13 cellular contexts compared by ENCODE assay signal in the genomic region with DNA sequence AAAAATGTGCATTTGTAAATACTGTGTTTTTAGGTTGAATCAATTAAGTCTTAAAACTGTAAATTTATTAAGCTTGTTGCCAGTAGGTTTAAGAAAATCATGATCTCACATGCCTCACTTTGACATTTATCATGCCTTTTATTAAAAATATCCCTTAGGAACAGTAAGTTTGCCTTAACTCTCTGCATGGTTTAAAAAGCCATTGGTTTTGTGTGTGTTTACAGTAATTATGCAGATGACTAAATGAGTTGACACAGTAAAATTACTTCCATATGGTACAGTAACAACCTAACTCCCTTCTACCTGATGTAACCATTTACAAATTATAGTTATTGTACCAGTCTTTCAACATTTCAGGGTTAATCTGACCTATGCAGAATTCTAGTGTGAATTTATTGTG. TPM values are rescaled to one million over a fixed set of nuclear protein-coding genes. Genes with fewer than 3 reads are reported as not detected.
DNase-seq lines count a peak whose midpoint lies in the region; ATAC-seq lines count a peak whose summit lies in the region.
"Had no signal": no experiment of that assay in that cellular context is flagged by ENCODE, and none has a peak within 500 bp of the region (broad histone marks: within the 10 kb centered on the region; RNA-seq: fewer than 3 reads in every experiment).

No MANE protein-coding gene starts in this region.

- H3K9me3 Mint-ChIP-seq in activated naive CD4-positive, alpha-beta T cell treated with anti-CD3 and anti-CD28 coated beads, Interleukin-2, amount 50 U/mL, for 72 hours, result no peaks in the 10 kb centered on the region
- no peaks in the 10 kb centered on the region for H3K9me3 Mint-ChIP-seq in activated naive CD4-positive, alpha-beta T cell treated with anti-CD3 and anti-CD28 coated beads, Interleukin-2, amount 10 ng/mL, durations not matched to agents 7 days and 5 days
- H3K9me3 Mint-ChIP-seq in activated naive CD8-positive, alpha-beta T cell treated with anti-CD3 and anti-CD28 coated beads for 36 hours, result no peaks in the 10 kb centered on the region
- no peaks in the 10 kb centered on the region for H3K9me3 Mint-ChIP-seq in natural killer cell treated with Interleukin-12 subunit alpha and Interleukin-12 subunit beta and Interleukin-15 and Interleukin-18, amount 100 ng/mL, for 72 hours

- in situ Hi-C loops in KBM-7 (cut with MboI; ENCODE audit: low pct_unique_long_range_greater_than_20kb, low sequenced_read_pairs), result no loop called here

- no peak for DNase-seq in activated naive CD4-positive, alpha-beta T cell treated with anti-CD3 and anti-CD28 coated beads, Interleukin-2, amount 50 U/mL, for 72 hours (ENCODE audit: low spot score in 2 of 2)
- no peak for DNase-seq in activated naive CD4-positive, alpha-beta T cell treated with anti-CD3 and anti-CD28 coated beads, Interleukin-2, amount 10 ng/mL, durations not matched to agents 7 days and 5 days
- peak; percentile 28 for DNase-seq in KBM-7
- no peak for DNase-seq in activated naive CD8-positive, alpha-beta T cell treated with anti-CD3 and anti-CD28 coated beads for 36 hours
- DNase-seq in natural killer cell treated with Interleukin-12 subunit alpha and Interleukin-12 subunit beta and Interleukin-15 and Interleukin-18, amount 100 ng/mL, for 72 hours (ENCODE audit: low spot score), result no peak
- DNase-seq in putamen (ENCODE audit: low spot score), result no peak
- DNase-seq: amniotic stem cell, DMS79 treated with DMSO at 0.1 percent for 48 hours, left lung, NCI-H2171, testis had no signal

- peaks cover 29% of the 10 kb centered on the region for H3K4me1 Mint-ChIP-seq in activated naive CD4-positive, alpha-beta T cell treated with anti-CD3 and anti-CD28 coated beads, Interleukin-2, amount 10 ng/mL, durations not matched to agents 7 days and 5 days
- peaks cover 29% of the 10 kb centered on the region for H3K4me1 Mint-ChIP-seq in activated naive CD8-positive, alpha-beta T cell treated with anti-CD3 and anti-CD28 coated beads for 36 hours
- H3K4me1 Mint-ChIP-seq in natural killer cell treated with Interleukin-12 subunit alpha and Interleukin-12 subunit beta and Interleukin-15 and Interleukin-18, amount 100 ng/mL, for 72 hours (ENCODE audit: low read depth in 2 of 2), result peaks cover 21 to 37% of the 10 kb centered on the region in 2 donors

- no peak overlapping the region for H3K4me3 Mint-ChIP-seq in activated naive CD4-positive, alpha-beta T cell treated with anti-CD3 and anti-CD28 coated beads, Interleukin-2, amount 10 ng/mL, durations not matched to agents 7 days and 5 days
- H3K4me3 Mint-ChIP-seq in activated naive CD8-positive, alpha-beta T cell treated with anti-CD3 and anti-CD28 coated beads for 36 hours, result no peak overlapping the region
- no peak overlapping the region for H3K4me3 Mint-ChIP-seq in natural killer cell treated with Interleukin-12 subunit alpha and Interleukin-12 subunit beta and Interleukin-15 and Interleukin-18, amount 100 ng/mL, for 72 hours

- CTCF ChIA-PET in activated naive CD4-positive, alpha-beta T cell treated with anti-CD3 and anti-CD28 coated beads, Interleukin-2, amount 10 ng/mL, durations not matched to agents 7 days and 5 days (lab: Charles Lee), result no interaction called here

- peak overlapping the region; percentile 22 to 84 for H3K27ac Mint-ChIP-seq in activated naive CD4-positive, alpha-beta T cell treated with anti-CD3 and anti-CD28 coated beads, Interleukin-2, amount 50 U/mL, for 72 hours
- no peak overlapping the region for H3K27ac Mint-ChIP-seq in activated naive CD4-positive, alpha-beta T cell treated with anti-CD3 and anti-CD28 coated beads, Interleukin-2, amount 10 ng/mL, durations not matched to agents 7 days and 5 days
- peak overlapping the region; percentile 40 for H3K27ac Mint-ChIP-seq in activated naive CD8-positive, alpha-beta T cell treated with anti-CD3 and anti-CD28 coated beads for 36 hours
- peak overlapping the region; percentile 62 to 92 for H3K27ac Mint-ChIP-seq in natural killer cell treated with Interleukin-12 subunit alpha and Interleukin-12 subunit beta and Interleukin-15 and Interleukin-18, amount 100 ng/mL, for 72 hours

- H3K36me3 Mint-ChIP-seq in activated naive CD4-positive, alpha-beta T cell treated with anti-CD3 and anti-CD28 coated beads, Interleukin-2, amount 50 U/mL, for 72 hours, result peaks cover 25 to 48% of the 10 kb centered on the region in 2 donors
- H3K36me3 Mint-ChIP-seq in activated naive CD4-positive, alpha-beta T cell treated with anti-CD3 and anti-CD28 coated beads, Interleukin-2, amount 10 ng/mL, durations not matched to agents 7 days and 5 days, result peaks cover 54% of the 10 kb centered on the region
- peaks cover 45% of the 10 kb centered on the region for H3K36me3 Mint-ChIP-seq in activated naive CD8-positive, alpha-beta T cell treated with anti-CD3 and anti-CD28 coated beads for 36 hours
- H3K36me3 Mint-ChIP-seq in natural killer cell treated with Interleukin-12 subunit alpha and Interleukin-12 subunit beta and Interleukin-15 and Interleukin-18, amount 100 ng/mL, for 72 hours, result peaks cover 47% of the 10 kb centered on the region

- H3K27me3 Mint-ChIP-seq in activated naive CD4-positive, alpha-beta T cell treated with anti-CD3 and anti-CD28 coated beads, Interleukin-2, amount 10 ng/mL, durations not matched to agents 7 days and 5 days, result no peaks in the 10 kb centered on the region
- H3K27me3 Mint-ChIP-seq in activated naive CD8-positive, alpha-beta T cell treated with anti-CD3 and anti-CD28 coated beads for 36 hours, result peaks cover 4% of the 10 kb centered on the region
- no peaks in the 10 kb centered on the region for H3K27me3 Mint-ChIP-seq in natural killer cell treated with Interleukin-12 subunit alpha and Interleukin-12 subunit beta and Interleukin-15 and Interleukin-18, amount 100 ng/mL, for 72 hours

- ATAC-seq in activated naive CD4-positive, alpha-beta T cell treated with anti-CD3 and anti-CD28 coated beads, Interleukin-2, amount 50 U/mL, for 72 hours, result no peak
- ATAC-seq in natural killer cell treated with Interleukin-12 subunit alpha and Interleukin-12 subunit beta and Interleukin-15 and Interleukin-18, amount 100 ng/mL, for 72 hours, result no peak
- ATAC-seq in HG02938 (IDR thresholded peaks at IDR 0.05; ENCODE audit: unreplicated experiment) (no peak), HG02678 (IDR thresholded peaks at IDR 0.05; ENCODE audit: unreplicated experiment) (no peak)
- ATAC-seq: left lung had no signal

RNA-seq across cellular contexts. Expression of a gene that starts 6.5 kb away (rescaled TPM):
- 1,000 to 10,000 TPM; 2,954 to 3,448 TPM for total RNA-seq in activated naive CD4-positive, alpha-beta T cell treated with anti-CD3 and anti-CD28 coated beads, Interleukin-2, amount 50 U/mL, for 72 hours
- 1,000 to 10,000 TPM; 3,255 to 3,378 TPM for total RNA-seq in activated naive CD8-positive, alpha-beta T cell treated with anti-CD3 and anti-CD28 coated beads for 36 hours
- total RNA-seq in natural killer cell treated with Interleukin-12 subunit alpha and Interleukin-12 subunit beta and Interleukin-15 and Interleukin-18, amount 100 ng/mL, for 72 hours, result 1,000 to 10,000 TPM; 1,327 to 1,852 TPM

RNA-seq across cellular contexts. Expression of a gene that starts 35.3 kb away (rescaled TPM):
- 1 to 10 TPM; 1.2 to 4.3 TPM for total RNA-seq in activated naive CD4-positive, alpha-beta T cell treated with anti-CD3 and anti-CD28 coated beads, Interleukin-2, amount 50 U/mL, for 72 hours
- total RNA-seq in activated naive CD8-positive, alpha-beta T cell treated with anti-CD3 and anti-CD28 coated beads for 36 hours, result 1 to 10 TPM; 1.3 to 1.5 TPM
- 1 to 10 TPM in 1 of 2 donors, under 1 TPM in 1; 0.90 to 2.6 TPM for total RNA-seq in natural killer cell treated with Interleukin-12 subunit alpha and Interleukin-12 subunit beta and Interleukin-15 and Interleukin-18, amount 100 ng/mL, for 72 hours
